Comparison of ENCODE assay signal across 8 cellular contexts in genomic region chr7:140059288-140060242, GRCh38. TPM values are rescaled to one million over a fixed set of nuclear protein-coding genes. Genes with fewer than 3 reads are reported as not detected.
DNase-seq lines count a peak whose midpoint lies in the region; ATAC-seq and TF ChIP-seq lines count a peak whose summit lies in the region.

No MANE protein-coding gene starts in this region.

- peaks cover 24% of the 10 kb centered on the region for H3K36me3 ChIP-seq in CD4-positive, CD25-positive, alpha-beta regulatory T cell (ENCODE audit: control insufficient read depth, insufficient read depth, low read length)
- no peaks in the 10 kb centered on the region for H3K36me3 ChIP-seq in right atrium auricular region

- H3K4me3 Mint-ChIP-seq in CD4-positive, CD25-positive, alpha-beta regulatory T cell: peak overlapping the region; percentile 81 to 95 (median 92)
- H3K4me3 Mint-ChIP-seq in activated T-cell treated with anti-CD3 and anti-CD28 coated beads, Interleukin-2, amount 50 U/mL, for 72 hours: peak overlapping the region; percentile 88 to 93

- no peaks in the 10 kb centered on the region for H3K27me3 Mint-ChIP-seq in CD4-positive, CD25-positive, alpha-beta regulatory T cell
- H3K27me3 Mint-ChIP-seq in activated T-cell treated with anti-CD3 and anti-CD28 coated beads, Interleukin-2, amount 50 U/mL, for 72 hours (ENCODE audit: low read depth): no peaks in the 10 kb centered on the region

- peaks cover 61% of the 10 kb centered on the region for H3K4me1 ChIP-seq in CD4-positive, CD25-positive, alpha-beta regulatory T cell (ENCODE audit: control insufficient read depth, insufficient read depth, low read length, poor library complexity, severe bottlenecking)
- peaks cover 0 to 35% of the 10 kb centered on the region in 2 donors for H3K4me1 ChIP-seq in right atrium auricular region

- ATAC-seq in CD4-positive, CD25-positive, alpha-beta regulatory T cell (ENCODE audit: low read depth in 2 of 2): no peak
- peak; percentile 23 to 28 for ATAC-seq in activated T-cell treated with anti-CD3 and anti-CD28 coated beads, Interleukin-2, amount 50 U/mL, for 72 hours (replicated peaks in 1 of 2)

- H3K9me3 ChIP-seq in CD4-positive, CD25-positive, alpha-beta regulatory T cell (ENCODE audit: control insufficient read depth in 2 of 2, low read length in 2 of 2): no peaks in the 10 kb centered on the region
- no peaks in the 10 kb centered on the region for H3K9me3 ChIP-seq in right atrium auricular region

- H3K4me3 ChIP-seq in CD4-positive, CD25-positive, alpha-beta regulatory T cell (ENCODE audit: low read depth, low read length): peak overlapping the region; percentile 82
- H3K4me3 ChIP-seq in right atrium auricular region: no peak overlapping the region

- peaks cover 33 to 85% (median 54%) of the 10 kb centered on the region in 4 donors for H3K4me1 Mint-ChIP-seq in CD4-positive, CD25-positive, alpha-beta regulatory T cell
- peaks cover 66% of the 10 kb centered on the region for H3K4me1 Mint-ChIP-seq in activated T-cell treated with anti-CD3 and anti-CD28 coated beads, Interleukin-2, amount 50 U/mL, for 72 hours (ENCODE audit: low read depth)

- TF ChIP-seq CTCF in right atrium auricular region (IDR thresholded peaks at IDR 0.05): no peak

- DNase-seq in CD4-positive, CD25-positive, alpha-beta regulatory T cell: peak in 2 of 3 donors; percentile 28 to 58
- peak; percentile 25 for DNase-seq in NCI-H2107 treated with DMSO at 0.1 percent for 48 hours (lab: John Stamatoyannopoulos, UW; ENCODE audit: unreplicated experiment)
- peak; percentile 46 to 61 for DNase-seq in activated T-cell treated with anti-CD3 and anti-CD28 coated beads, Interleukin-2, amount 50 U/mL, for 72 hours
- peak; percentile 76 for DNase-seq in right atrium auricular region (ENCODE audit: low spot score)
- peak; percentile 63 for DNase-seq in stimulated activated CD4-positive, alpha-beta T cell treated with anti-CD3 and anti-CD28 coated beads, Interleukin-4, amount 100 ng/mL, for 24 hours
- no peak for DNase-seq in SIG-M5 treated with dmso at 0.1 percent for 504 hours (lab: John Stamatoyannopoulos, UW; ENCODE audit: unreplicated experiment)
- DNase-seq in cerebellar nuclear complex (lab: John Stamatoyannopoulos, UW): no peak
- DNase-seq in NCI-H1694 treated with DMSO at 0.1 percent for 48 hours (lab: John Stamatoyannopoulos, UW): no peak

- H3K9me3 Mint-ChIP-seq in CD4-positive, CD25-positive, alpha-beta regulatory T cell: no peaks in the 10 kb centered on the region
- peaks cover 0 to 2% of the 10 kb centered on the region in 2 donors for H3K9me3 Mint-ChIP-seq in activated T-cell treated with anti-CD3 and anti-CD28 coated beads, Interleukin-2, amount 50 U/mL, for 72 hours

- peak overlapping the region; percentile 91 for H3K27ac ChIP-seq in CD4-positive, CD25-positive, alpha-beta regulatory T cell (ENCODE audit: insufficient read depth, low read length, poor library complexity, severe bottlenecking)
- peak overlapping the region; percentile 87 to 89 for H3K27ac ChIP-seq in right atrium auricular region

- H3K27ac Mint-ChIP-seq in CD4-positive, CD25-positive, alpha-beta regulatory T cell: peak overlapping the region; percentile 83 to 95 (median 91)
- peak overlapping the region; percentile 56 for H3K27ac Mint-ChIP-seq in activated T-cell treated with anti-CD3 and anti-CD28 coated beads, Interleukin-2, amount 50 U/mL, for 72 hours

- no peaks in the 10 kb centered on the region for H3K27me3 ChIP-seq in CD4-positive, CD25-positive, alpha-beta regulatory T cell (ENCODE audit: control insufficient read depth, insufficient read depth, low read length)
- no peaks in the 10 kb centered on the region for H3K27me3 ChIP-seq in right atrium auricular region

- peaks cover 25% of the 10 kb centered on the region for H3K36me3 Mint-ChIP-seq in CD4-positive, CD25-positive, alpha-beta regulatory T cell
- H3K36me3 Mint-ChIP-seq in activated T-cell treated with anti-CD3 and anti-CD28 coated beads, Interleukin-2, amount 50 U/mL, for 72 hours (ENCODE audit: insufficient read depth in 2 of 2): peaks cover 0 to 13% of the 10 kb centered on the region in 2 donors

RNA-seq across cellular contexts. Expression of gene PARP12, which starts 3.2 kb away (rescaled TPM):
- 258 TPM for total RNA-seq in CD4-positive, CD25-positive, alpha-beta regulatory T cell
- polyA plus RNA-seq in CD4-positive, CD25-positive, alpha-beta regulatory T cell: 10 to 100 TPM; 30.1 to 69.1 (median 48.9) TPM
- 10 to 100 TPM; 49.9 to 71.5 TPM for total RNA-seq in activated T-cell treated with anti-CD3 and anti-CD28 coated beads, Interleukin-2, amount 50 U/mL, for 72 hours
- total RNA-seq in right atrium auricular region: 1 to 10 TPM; 7.5 to 8.5 TPM

Comparison
In these comparisons a context has a peak if more than half of its experiments do, and no peak if none do; other contexts are left out.
1. ATAC-seq: peak in activated T-cell treated with anti-CD3 and anti-CD28 coated beads, Interleukin-2, amount 50 U/mL, for 72 hours (2 of 2); none in CD4-positive, CD25-positive, alpha-beta regulatory T cell (0 of 2).
2. DNase-seq: peak in CD4-positive, CD25-positive, alpha-beta regulatory T cell (2 of 3), NCI-H2107 treated with DMSO at 0.1 percent for 48 hours (single experiment), activated T-cell treated with anti-CD3 and anti-CD28 coated beads, Interleukin-2, amount 50 U/mL, for 72 hours (2 of 2), right atrium auricular region (single experiment) and stimulated activated CD4-positive, alpha-beta T cell treated with anti-CD3 and anti-CD28 coated beads, Interleukin-4, amount 100 ng/mL, for 24 hours (single experiment); none in SIG-M5 treated with dmso at 0.1 percent for 504 hours (single experiment), cerebellar nuclear complex (0 of 2) and NCI-H1694 treated with DMSO at 0.1 percent for 48 hours (single experiment).
3. RNA of gene PARP12, which starts 3.2 kb away (total RNA-seq): 258 TPM in CD4-positive, CD25-positive, alpha-beta regulatory T cell (single experiment) and 49.9 to 71.5 TPM in activated T-cell treated with anti-CD3 and anti-CD28 coated beads, Interleukin-2, amount 50 U/mL, for 72 hours; 7.5 to 8.5 TPM in right atrium auricular region; every median in the first group is over 4 times any median in the second.